ENCODE assay signal across 9 cellular contexts in the genomic region with DNA sequence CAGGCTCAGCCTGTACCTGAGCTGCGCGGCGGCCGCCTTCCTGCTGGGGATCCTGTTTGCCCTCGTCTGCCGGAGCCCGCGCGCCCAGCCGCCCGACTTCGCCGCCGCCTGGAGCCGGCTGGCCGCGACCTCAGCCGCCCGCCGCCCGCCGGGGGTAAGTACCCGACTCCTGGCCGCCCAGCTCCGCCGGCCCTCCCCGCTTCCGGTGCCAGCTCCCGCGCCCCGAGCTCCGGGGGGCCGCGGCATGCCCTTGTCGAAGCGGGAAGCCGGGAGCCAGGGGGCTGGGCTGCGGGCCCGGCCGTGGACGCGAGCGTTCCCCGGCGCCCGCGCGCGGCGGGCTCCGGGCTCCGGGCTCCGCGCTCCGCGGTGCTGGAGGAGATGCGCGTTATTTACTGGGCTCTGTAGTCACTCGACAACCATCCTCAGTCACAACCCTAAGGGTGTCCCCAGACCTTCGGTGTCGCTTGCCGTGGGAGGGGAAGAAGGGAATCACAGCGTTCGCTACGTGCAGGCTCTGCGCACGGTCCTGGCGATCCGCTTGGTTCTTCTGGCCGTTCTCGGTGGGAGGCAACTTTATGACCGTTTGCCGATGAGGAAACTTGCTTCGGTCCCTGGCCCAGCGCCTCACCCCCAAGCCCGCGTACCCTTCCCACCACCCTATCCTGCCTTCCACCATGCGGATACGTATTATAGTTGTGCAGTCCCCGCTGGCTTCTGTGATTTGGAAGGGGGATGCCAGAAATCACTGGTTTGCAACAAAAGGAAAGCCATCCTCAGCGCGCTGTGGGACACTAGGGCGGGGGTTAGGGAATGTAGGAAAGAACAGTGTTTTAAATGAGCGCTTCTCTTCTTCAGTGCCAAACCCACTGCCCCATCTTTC. TPM values are rescaled to one million over a fixed set of nuclear protein-coding genes. Genes with fewer than 3 reads are reported as not detected.
A peak's percentile ranks its signal among the peaks of the same experiment; 100 is the strongest.
DNase-seq lines count a peak whose midpoint lies in the region; ATAC-seq and TF ChIP-seq lines count a peak whose summit lies in the region.
"Had no signal": no experiment of that assay in that cellular context is flagged by ENCODE, and none has a peak within 500 bp of the region (broad histone marks: within the 10 kb centered on the region; RNA-seq: fewer than 3 reads in every experiment).

No MANE protein-coding gene starts in this region.

- H3K36me3 ChIP-seq in GM06990 (ENCODE audit: control insufficient read depth, insufficient read depth, low read length), result no peaks in the 10 kb centered on the region
- H3K36me3 ChIP-seq: neutrophil had no signal

- no peak for TF ChIP-seq CTCF in GM06990 (IDR thresholded peaks at IDR 0.05; ENCODE audit: insufficient read depth, low read length, poor library complexity, severe bottlenecking)

- DNase-seq in GM06990 (ENCODE audit: extremely low read depth, insufficient read length), result peak; percentile 57
- peak; percentile 70 for DNase-seq in NAMALWA (ENCODE audit: low spot score)
- DNase-seq in activated T-cell treated with anti-CD3 and anti-CD28 coated beads for 24 hours (ENCODE audit: low read depth), result peak; percentile 34
- peak; percentile 24 for DNase-seq in epidermal melanocyte (ENCODE audit: insufficient read length, low spot score)
- DNase-seq in stimulated activated naive CD4-positive, alpha-beta T cell (lab: John Stamatoyannopoulos, UW), result peak; percentile 26 to 56 (median 44)
- DNase-seq in HPDE6-E6E7 (ENCODE audit: extremely low spot score), result no peak

- ATAC-seq in GM21825 (IDR thresholded peaks at IDR 0.05; ENCODE audit: unreplicated experiment), result peak; percentile 8

- peak overlapping the region; percentile 69 for H3K4me3 ChIP-seq in GM06990 (replicated peaks; ENCODE audit: low read depth, low read length)
- H3K4me3 ChIP-seq in mononuclear cell (ENCODE audit: low read length), result peak overlapping the region; percentile 49

- H3K4me1 ChIP-seq in mononuclear cell (ENCODE audit: insufficient read depth, low read length), result peaks cover 20% of the 10 kb centered on the region

- H3K9me3 ChIP-seq in mononuclear cell (ENCODE audit: low read depth, low read length), result no peaks in the 10 kb centered on the region
- H3K9me3 ChIP-seq: neutrophil had no signal

- H3K27me3 ChIP-seq in GM06990 (replicated peaks; ENCODE audit: control insufficient read depth, insufficient read depth, low read length) (no peaks in the 10 kb centered on the region), mononuclear cell (ENCODE audit: insufficient read depth, low read length) (peaks cover 44% of the 10 kb centered on the region)

RNA-seq across cellular contexts. Expression of gene SNX25, which starts 0.9 kb away (rescaled TPM):
- total RNA-seq in mononuclear cell, result 30.1 TPM

RNA-seq across cellular contexts. Expression of gene CFAP97, which starts 6.5 kb away (rescaled TPM):
- 25.5 TPM for total RNA-seq in mononuclear cell
